In the genomic region with DNA sequence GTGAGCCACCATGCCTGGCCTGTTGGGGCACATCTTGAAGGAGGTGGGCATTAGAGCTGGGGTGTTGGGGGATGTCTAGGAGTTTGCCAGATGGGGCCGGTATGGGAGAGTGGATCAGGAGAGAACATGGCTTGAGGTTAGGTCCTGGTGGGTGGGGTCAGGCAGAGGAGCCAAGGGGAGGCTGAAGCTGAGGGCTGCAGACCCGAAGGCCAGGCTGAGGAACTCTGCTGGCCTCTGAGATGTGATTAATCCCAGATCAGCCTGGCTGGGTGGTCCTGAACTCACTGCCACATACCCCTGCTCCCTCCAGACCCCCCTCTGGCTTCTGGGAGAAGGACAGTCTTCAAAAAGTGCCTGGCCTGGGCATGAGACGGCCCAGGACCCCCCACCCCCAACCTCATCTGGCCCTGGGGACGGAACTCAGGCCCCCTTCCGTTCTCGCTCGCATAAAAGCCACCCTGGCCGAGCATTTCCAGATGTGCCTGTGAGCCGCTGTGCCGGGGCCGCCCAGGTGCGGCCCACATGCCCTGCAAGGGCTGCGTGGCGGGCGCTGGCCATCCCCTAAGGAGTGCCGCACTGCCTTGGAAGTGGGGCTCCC, we compare ENCODE assay signal across 8 cellular contexts. TPM values are rescaled to one million over a fixed set of nuclear protein-coding genes. Genes with fewer than 3 reads are reported as not detected.
DNase-seq lines count a peak whose midpoint lies in the region; ATAC-seq and TF ChIP-seq lines count a peak whose summit lies in the region.

No MANE protein-coding gene starts in this region.

- peak overlapping the region; percentile 46; the same call in 1 of the 2 replicates for H3K23ac ChIP-seq in IMR-90 (ENCODE audit: low read depth, low read length)

- BruUV-seq in IMR-90 (replicated peaks; lab: Mats Ljungman, UMichigan) (no TSS peak), MCF 10A (replicated peaks; lab: Mats Ljungman, UMichigan) (no TSS peak)

- H3K36me3 Mint-ChIP-seq in MCF 10A (ENCODE audit: insufficient read depth, unreplicated experiment) = peaks cover 53% of the 10 kb centered on the region
- H3K36me3 Mint-ChIP-seq in naive B cell = no peaks in the 10 kb centered on the region

- H3K4me2 ChIP-seq in IMR-90 (ENCODE audit: low read depth, low read length) = peak overlapping the region; percentile 52

- H3K18ac ChIP-seq in IMR-90 (ENCODE audit: low read depth, low read length) = no peak overlapping the region

- no peak for TF ChIP-seq RAD21 in IMR-90 (IDR thresholded peaks at IDR 0.05; ENCODE audit: low read length)

- no peak for ATAC-seq in IMR-90 (ENCODE audit: low read depth)
- no peak for ATAC-seq in naive B cell (ENCODE audit: low read depth in 2 of 2)
- no peak for ATAC-seq in HG03025 (IDR thresholded peaks at IDR 0.05; ENCODE audit: low FRiP score, unreplicated experiment)
- no peak for ATAC-seq in GM18519 (IDR thresholded peaks at IDR 0.05; ENCODE audit: low FRiP score, unreplicated experiment)

- peak overlapping the region; percentile 62 for H3K9ac ChIP-seq in IMR-90 (ENCODE audit: low read depth, low read length)

- H3K4me1 ChIP-seq in IMR-90 (ENCODE audit: control insufficient read depth, insufficient read depth, low read length) = peaks cover 18% of the 10 kb centered on the region

- dilution Hi-C loops in IMR-90 (cut with HindIII; ENCODE audit: low sequenced_read_pairs, unreplicated experiment) = no loop called here

- H4K8ac ChIP-seq in IMR-90 (ENCODE audit: low read depth in 2 of 2, low read length in 2 of 2) = peak overlapping the region in 1 of 2 experiments; percentile 69; a peak in 1 of 4 replicates

- H2AK5ac ChIP-seq in IMR-90 (ENCODE audit: low read depth, low read length) = peak overlapping the region; percentile 61; the same call in 1 of the 2 replicates

- H3K4me3 ChIP-seq in AG10803 (ENCODE audit: low read length) (peak overlapping the region; percentile 58), IMR-90 (ENCODE audit: insufficient read depth, low read depth, low read length) (no peak overlapping the region)

- H4K20me1 ChIP-seq in IMR-90 (ENCODE audit: insufficient read depth, low read length) = peaks cover 18% of the 10 kb centered on the region

- H3K27ac ChIP-seq in IMR-90 (ENCODE audit: insufficient read depth, low read length) = peak overlapping the region; percentile 78; the same call in 1 of the 2 replicates

- peaks cover 2% of the 10 kb centered on the region; the same call in 1 of the 2 replicates for H3K36me3 ChIP-seq in IMR-90 (ENCODE audit: control insufficient read depth, insufficient read depth, low read length)

- H3K27me3 ChIP-seq in IMR-90 (ENCODE audit: control insufficient read depth, insufficient read depth, low read length) = no peaks in the 10 kb centered on the region

- no peak for TF ChIP-seq POLR2A in IMR-90 (IDR thresholded peaks at IDR 0.05; ENCODE audit: low read depth, low read length)

- 87% methylated on average over 9 of the region's 16 CpGs; no CpG with 5 or more reads in 1 of the 2 experiments for WGBS in IMR-90 (ENCODE audit: extremely low coverage in 2 of 2, insufficient read length in 1 of 2), 2 experiments

- H2BK15ac ChIP-seq in IMR-90 (ENCODE audit: low read depth, low read length) = no peak overlapping the region

- no peak overlapping the region for H3K14ac ChIP-seq in IMR-90 (replicated peaks; ENCODE audit: low read depth, low read length)

- H2AFZ ChIP-seq in IMR-90 (replicated peaks; ENCODE audit: low read length, poor library complexity) = peak overlapping the region; percentile 19

- H3K9me3 ChIP-seq in IMR-90 (ENCODE audit: control insufficient read depth, insufficient read depth, low read length) = no peaks in the 10 kb centered on the region

- H4K5ac ChIP-seq in IMR-90 (ENCODE audit: low read depth, low read length) = no peak overlapping the region

- no peak for TF ChIP-seq CTCF in AG10803 (conservative IDR thresholded peaks at IDR 0.05; ENCODE audit: low read length)
- no peak for TF ChIP-seq CTCF in IMR-90 (conservative IDR thresholded peaks at IDR 0.05; ENCODE audit: low read depth, low read length)
- no peak for TF ChIP-seq CTCF in MCF 10A (IDR thresholded peaks at IDR 0.05; ENCODE audit: unreplicated experiment)

- no peak for DNase-seq in AG10803 (ENCODE audit: low read depth)
- DNase-seq in IMR-90 = no peak
- DNase-seq in MCF 10A (ENCODE audit: unreplicated experiment) = no peak
- DNase-seq in naive B cell = no peak
- no peak for DNase-seq in CD1c-positive myeloid dendritic cell (ENCODE audit: extremely low spot score)
- no peak for DNase-seq in NCI-H1105 treated with DMSO at 0.1 percent for 48 hours (lab: John Stamatoyannopoulos, UW)

- POLR2A ChIA-PET in IMR-90 (lab: Charles Lee; ENCODE audit: unreplicated experiment) (no interaction called here), MCF 10A (lab: Yijun Ruan, JAX) (interaction anchor here (0.8 to 6.8 kb wide), 9 partner anchors 9 to 574 kb away, joined by 3 to 49 read pairs (median 4); a partner anchor contains a TSS)

- H3K56ac ChIP-seq in IMR-90 (ENCODE audit: extremely low read depth, insufficient read depth, low read length) = no peak overlapping the region

- in situ Hi-C loops in IMR-90 (cut with MboI; ENCODE audit: low sequenced_read_pairs) = no loop called here

- H3K9me3 Mint-ChIP-seq in MCF 10A (ENCODE audit: unreplicated experiment) (no peaks in the 10 kb centered on the region), naive B cell (no peaks in the 10 kb centered on the region)

- H3K4me3 Mint-ChIP-seq in MCF 10A (ENCODE audit: unreplicated experiment) (peak overlapping the region; percentile 65), naive B cell (peak overlapping the region; percentile 36 to 90 (median 73))

- H2BK5ac ChIP-seq in IMR-90 (ENCODE audit: low read depth, low read length, poor library complexity, severe bottlenecking) = no peak overlapping the region

- peaks cover 12% of the 10 kb centered on the region for H3K9me1 ChIP-seq in IMR-90 (ENCODE audit: insufficient read depth, low read length)

- H3K4me1 Mint-ChIP-seq in MCF 10A (ENCODE audit: insufficient read depth, unreplicated experiment) (peaks cover 13% of the 10 kb centered on the region), naive B cell (peaks cover 7 to 16% (median 12%) of the 10 kb centered on the region in 3 donors)

- H3K79me1 ChIP-seq in IMR-90 (ENCODE audit: low read depth in 1 of 2, low read length in 2 of 2) = peaks cover 13 to 51% of the 10 kb centered on the region in 2 experiments; a peak in 3 of 4 replicates

- intact Hi-C loops in IMR-90 (cut with micrococcal nuclease) (no loop called here), MCF 10A (cut with micrococcal nuclease) (loop anchor here (5.0 kb wide), 1 partner anchor 73 kb away; a partner anchor contains a TSS)

- H3K4ac ChIP-seq in IMR-90 (ENCODE audit: low read depth, low read length) = no peak overlapping the region; the same call in 1 of the 2 replicates

- CTCF ChIA-PET in IMR-90 (lab: Yijun Ruan, JAX) = no interaction called here
- CTCF ChIA-PET in MCF 10A (lab: Yijun Ruan, JAX) = interaction anchor here (0.7 to 2.0 kb wide), 2 partner anchors 10 to 24 kb away, joined by 3 to 7 read pairs; no protein-coding TSS in a partner anchor

- no peak overlapping the region for H4K91ac ChIP-seq in IMR-90 (ENCODE audit: insufficient read depth, low read depth, low read length)

- H2BK120ac ChIP-seq in IMR-90 (ENCODE audit: low read depth, low read length) = no peak overlapping the region

- no peak overlapping the region for H2BK20ac ChIP-seq in IMR-90 (ENCODE audit: low read depth, low read length)

- peak overlapping the region; percentile 96 for H2AK9ac ChIP-seq in IMR-90 (replicated peaks; ENCODE audit: low read depth, low read length, poor library complexity)

- no peaks in the 10 kb centered on the region for H3K27me3 Mint-ChIP-seq in MCF 10A (ENCODE audit: insufficient read depth, unreplicated experiment)
- peaks cover 9 to 14% (median 12%) of the 10 kb centered on the region in 3 donors for H3K27me3 Mint-ChIP-seq in naive B cell

- no peak overlapping the region for H3K27ac Mint-ChIP-seq in MCF 10A (ENCODE audit: low read depth, unreplicated experiment)
- peak overlapping the region in 3 of 6 donors; percentile 47 to 64 (median 62) for H3K27ac Mint-ChIP-seq in naive B cell

TF ChIP-seq in IMR-90, 13 proteins besides CTCF, POLR2A, EP300 and RAD21:
- TF ChIP-seq RCOR1 (IDR thresholded peaks at IDR 0.05; ENCODE audit: insufficient replicate concordance, low read length) (no peak), MAZ (IDR thresholded peaks at IDR 0.05; ENCODE audit: borderline replicate concordance, low read depth, low read length) (no peak), CHD1 (IDR thresholded peaks at IDR 0.05; ENCODE audit: low read depth, low read length) (no peak)
TF ChIP-seq in IMR-90: peak in this region for 0.

RNA-seq across cellular contexts. Expression of a gene that starts 2.7 kb away (rescaled TPM):
- total RNA-seq in IMR-90 (2012; rRNA removed) (32.3 and 39.4 TPM in 2 replicates), MCF 10A (2022) (172 and 183 TPM in 2 replicates)
- polyA plus RNA-seq in IMR-90 (2012; rRNA removed) (76.9 and 107 TPM in 2 replicates), naive B cell (ENCODE audit: low read depth in 6 of 6) (1 to 10 TPM in 4 of 6 donors, under 1 TPM in 1, not detected in 1; 0.77 to 3.6 (median 2.8) TPM)
- polyA plus RNA-seq in IMR-90 (2012; cell fraction: cytosol; rRNA removed) = 42.3 and 113 TPM in 2 replicates
- 262 and 579 TPM in 2 replicates for polyA plus RNA-seq in IMR-90 (2012; cell fraction: nucleus; rRNA removed; ENCODE audit: low replicate concordance)

RNA-seq across cellular contexts. Expression of a gene that starts 15.9 kb away (rescaled TPM):
- 7.0 and 8.6 TPM in 2 replicates for total RNA-seq in IMR-90 (2012; rRNA removed)
- polyA plus RNA-seq in IMR-90 (2012; rRNA removed) = 25.8 and 27.4 TPM in 2 replicates
- 32.5 and 45.6 TPM in 2 replicates for polyA plus RNA-seq in IMR-90 (2012; cell fraction: cytosol; rRNA removed)
- polyA plus RNA-seq in IMR-90 (2012; cell fraction: nucleus; rRNA removed; ENCODE audit: low replicate concordance) = 38.8 and 87.7 TPM in 2 replicates
- total RNA-seq in MCF 10A (2022) = 53.9 and 68.0 TPM in 2 replicates
- polyA plus RNA-seq in naive B cell (ENCODE audit: low read depth in 6 of 6) = 10 to 100 TPM; 51.0 to 72.4 (median 59.1) TPM

RNA-seq across cellular contexts. Expression of a gene that starts 16.4 kb away (rescaled TPM):
- not detected in 2 replicates for total RNA-seq in IMR-90 (2012; rRNA removed)
- polyA plus RNA-seq in IMR-90 (2012; rRNA removed) = not detected in 2 replicates
- not detected in 2 replicates for polyA plus RNA-seq in IMR-90 (2012; cell fraction: cytosol; rRNA removed)
- polyA plus RNA-seq in IMR-90 (2012; cell fraction: nucleus; rRNA removed; ENCODE audit: low replicate concordance) = not detected in 2 replicates
- total RNA-seq in MCF 10A (2022) = not detected in 2 replicates
- not detected for polyA plus RNA-seq in naive B cell (ENCODE audit: low read depth in 6 of 6)

RNA-seq across cellular contexts. Expression of a gene that starts 29.8 kb away (rescaled TPM):
- total RNA-seq in IMR-90 (2012; rRNA removed) (2.2 TPM in 2 replicates), MCF 10A (2022) (0.44 TPM in 1 of 2 replicates, not detected in the other)
- polyA plus RNA-seq in IMR-90 (2012; rRNA removed) (7.4 and 8.3 TPM in 2 replicates), naive B cell (ENCODE audit: low read depth in 6 of 6) (under 1 TPM in 1 of 6 donors, not detected in 5; 0.35 TPM)
- 7.9 and 11.3 TPM in 2 replicates for polyA plus RNA-seq in IMR-90 (2012; cell fraction: cytosol; rRNA removed)
- polyA plus RNA-seq in IMR-90 (2012; cell fraction: nucleus; rRNA removed; ENCODE audit: low replicate concordance) = 8.1 and 11.6 TPM in 2 replicates

RNA-seq across cellular contexts. Expression of a gene that starts 39.2 kb away (rescaled TPM):
- total RNA-seq in IMR-90 (2012; rRNA removed) (not detected in 2 replicates), MCF 10A (2022) (not detected in 2 replicates)
- polyA plus RNA-seq in IMR-90 (2012; rRNA removed) (0.14 and 0.24 TPM in 2 replicates), naive B cell (ENCODE audit: low read depth in 6 of 6) (not detected)
- 0.21 and 0.22 TPM in 2 replicates for polyA plus RNA-seq in IMR-90 (2012; cell fraction: cytosol; rRNA removed)
- 0.40 and 2.1 TPM in 2 replicates for polyA plus RNA-seq in IMR-90 (2012; cell fraction: nucleus; rRNA removed; ENCODE audit: low replicate concordance)
